9 cellular contexts compared by ENCODE assay signal in the genomic region with DNA sequence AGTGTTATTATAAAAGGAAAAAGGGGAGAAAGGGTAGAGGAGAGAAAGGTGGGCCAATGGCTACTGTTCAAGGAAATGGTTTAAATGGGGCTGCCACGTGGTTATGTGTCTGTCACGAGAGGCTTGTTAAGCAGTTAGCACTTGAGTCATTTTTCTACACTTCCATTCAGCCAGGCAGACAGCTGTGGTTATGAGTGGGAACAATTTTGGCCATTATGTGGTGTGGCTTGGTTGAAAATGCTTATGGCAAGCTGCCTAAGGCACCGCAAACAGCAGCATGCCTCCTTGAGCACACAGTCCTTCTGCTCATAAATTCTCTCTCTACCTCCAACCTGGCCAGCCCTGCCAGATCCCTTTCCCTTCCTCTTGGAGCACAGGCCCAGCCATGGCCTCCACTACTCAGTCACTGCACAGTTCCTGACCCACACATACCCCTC. TPM values are rescaled to one million over a fixed set of nuclear protein-coding genes. Genes with fewer than 3 reads are reported as not detected.
DNase-seq lines count a peak whose midpoint lies in the region; FAIRE-seq and TF ChIP-seq lines count a peak whose summit lies in the region.
"Had no signal": no experiment of that assay in that cellular context is flagged by ENCODE, and none has a peak within 500 bp of the region (broad histone marks: within the 10 kb centered on the region; RNA-seq: fewer than 3 reads in every experiment).

No MANE protein-coding gene starts in this region.

- H3K9me3 Mint-ChIP-seq in activated naive CD4-positive, alpha-beta T cell treated with anti-CD3 and anti-CD28 coated beads, Interleukin-2, amount 50 U/mL, for 24 hours, result no peaks in the 10 kb centered on the region
- H3K9me3 Mint-ChIP-seq: naive B cell had no signal

- H3K4me3 ChIP-seq in SK-N-SH (ENCODE audit: low read depth in 2 of 2, low read length in 1 of 2) (no peak overlapping the region), coronary artery (no peak overlapping the region)

- no peak overlapping the region for H3K4me2 ChIP-seq in SK-N-SH

- no peak overlapping the region for H3K9ac ChIP-seq in SK-N-SH

- no peak for TF ChIP-seq EP300 in SK-N-SH (IDR thresholded peaks at IDR 0.05; ENCODE audit: borderline replicate concordance in 1 of 2, low read depth in 1 of 2, low read length in 1 of 2)

- no peaks in the 10 kb centered on the region for H3K27me3 ChIP-seq in SK-N-SH (ENCODE audit: insufficient read depth)

- no peaks in the 10 kb centered on the region for H3K9me3 ChIP-seq in SK-N-SH

- H2AFZ ChIP-seq in SK-N-SH (ENCODE audit: low read depth), result no peak overlapping the region

- peaks cover 24 to 26% of the 10 kb centered on the region in 2 experiments for H3K36me3 ChIP-seq in SK-N-SH (replicated peaks in 1 of 2; ENCODE audit: control insufficient read depth in 1 of 2, insufficient read depth in 2 of 2, low read length in 1 of 2)

- H3K27ac Mint-ChIP-seq in activated naive CD4-positive, alpha-beta T cell treated with anti-CD3 and anti-CD28 coated beads, Interleukin-2, amount 50 U/mL, for 24 hours, result peak overlapping the region; percentile 82

- H3K79me2 ChIP-seq in SK-N-SH (ENCODE audit: insufficient read depth), result peaks cover 28% of the 10 kb centered on the region

- H3F3A ChIP-seq in SK-N-SH (replicated peaks; ENCODE audit: insufficient read depth), result peaks cover 14% of the 10 kb centered on the region

- no peak for FAIRE-seq in D721Med (lab: Jason Lieb, UNC)

- CTCF ChIA-PET in SK-N-SH (lab: Yijun Ruan, JAX), result interaction anchor here (2.0 to 5.3 kb wide), 3 partner anchors 11 to 582 kb away, joined by 4 to 49 read pairs (median 9); no protein-coding TSS in a partner anchor

- H3K4me1 Mint-ChIP-seq in activated naive CD4-positive, alpha-beta T cell treated with anti-CD3 and anti-CD28 coated beads, Interleukin-2, amount 50 U/mL, for 24 hours, result peaks cover 22% of the 10 kb centered on the region

- no peak for DNase-seq in activated naive CD4-positive, alpha-beta T cell treated with anti-CD3 and anti-CD28 coated beads, Interleukin-2, amount 50 U/mL, for 16 hours
- DNase-seq in NCI-H187 treated with DMSO at 0.1 percent for 48 hours (lab: John Stamatoyannopoulos, UW) (peak; percentile 54), amniotic epithelial cell (ENCODE audit: low read depth) (peak; percentile 14), superior temporal gyrus (ENCODE audit: extremely low spot score) (peak; percentile 67), D721Med (ENCODE audit: insufficient read length, low spot score) (no peak), SK-N-SH (no peak), coronary artery (ENCODE audit: low spot score) (no peak)
- DNase-seq: naive B cell had no signal

- H3K27me3 Mint-ChIP-seq in activated naive CD4-positive, alpha-beta T cell treated with anti-CD3 and anti-CD28 coated beads, Interleukin-2, amount 50 U/mL, for 24 hours, result no peaks in the 10 kb centered on the region
- H3K27me3 Mint-ChIP-seq: naive B cell had no signal

- no peak for TF ChIP-seq RAD21 in SK-N-SH (IDR thresholded peaks at IDR 0.05; ENCODE audit: low read length)

- 93% methylated on average over 3 of the region's 3 CpGs for WGBS in SK-N-SH (ENCODE audit: low lambda C conversion rate)

- H3K36me3 Mint-ChIP-seq in activated naive CD4-positive, alpha-beta T cell treated with anti-CD3 and anti-CD28 coated beads, Interleukin-2, amount 50 U/mL, for 24 hours, result peaks cover 14% of the 10 kb centered on the region

- no peaks in the 10 kb centered on the region for H4K20me1 ChIP-seq in SK-N-SH (ENCODE audit: insufficient read depth)

- POLR2A ChIA-PET in SK-N-SH (lab: Yijun Ruan, JAX), result no interaction called here

- TF ChIP-seq CTCF in D721Med (IDR thresholded peaks at IDR 0.05; ENCODE audit: insufficient read depth, missing control alignments) (no peak), SK-N-SH (IDR thresholded peaks at IDR 0.05) (no peak), coronary artery (IDR thresholded peaks at IDR 0.05) (no peak)

- no peak overlapping the region for H3K4me3 Mint-ChIP-seq in activated naive CD4-positive, alpha-beta T cell treated with anti-CD3 and anti-CD28 coated beads, Interleukin-2, amount 50 U/mL, for 24 hours

- peaks cover 5 to 13% of the 10 kb centered on the region in 2 experiments; a peak in 3 of 4 replicates for H3K4me1 ChIP-seq in SK-N-SH (ENCODE audit: control insufficient read depth in 1 of 2, insufficient read depth in 2 of 2, low read depth in 1 of 2, low read length in 1 of 2)

- no peaks in the 10 kb centered on the region for H3K9me2 ChIP-seq in SK-N-SH

- no peak overlapping the region for H3K27ac ChIP-seq in SK-N-SH (ENCODE audit: low read depth in 2 of 2, low read length in 1 of 2)
- H3K27ac ChIP-seq in coronary artery, result no peak overlapping the region

TF ChIP-seq in SK-N-SH, 30 proteins besides CTCF, POLR2A, EP300 and RAD21:
- TF ChIP-seq YY1 (IDR thresholded peaks at IDR 0.05; ENCODE audit: low read depth) (no peak), FOXM1 (IDR thresholded peaks at IDR 0.05; ENCODE audit: low read depth) (no peak), PBX3 (IDR thresholded peaks at IDR 0.05) (no peak), MXI1 (IDR thresholded peaks at IDR 0.05; ENCODE audit: low read depth, low read length) (no peak), RFX5 (IDR thresholded peaks at IDR 0.05; ENCODE audit: low read length) (no peak), RCOR1 (IDR thresholded peaks at IDR 0.05; ENCODE audit: low read length) (no peak), MAX (IDR thresholded peaks at IDR 0.05; ENCODE audit: low read depth) (no peak), NFIC (IDR thresholded peaks at IDR 0.05; ENCODE audit: borderline replicate concordance) (no peak), GABPA (IDR thresholded peaks at IDR 0.05; ENCODE audit: low read depth) (no peak), TCF12 (IDR thresholded peaks at IDR 0.05) (no peak), SMC3 (IDR thresholded peaks at IDR 0.05; ENCODE audit: low read depth, low read length) (no peak), EZH2phosphoT487 (IDR thresholded peaks at IDR 0.05; ENCODE audit: borderline replicate concordance, low read depth) (no peak)
- TF ChIP-seq, protein P1, sequence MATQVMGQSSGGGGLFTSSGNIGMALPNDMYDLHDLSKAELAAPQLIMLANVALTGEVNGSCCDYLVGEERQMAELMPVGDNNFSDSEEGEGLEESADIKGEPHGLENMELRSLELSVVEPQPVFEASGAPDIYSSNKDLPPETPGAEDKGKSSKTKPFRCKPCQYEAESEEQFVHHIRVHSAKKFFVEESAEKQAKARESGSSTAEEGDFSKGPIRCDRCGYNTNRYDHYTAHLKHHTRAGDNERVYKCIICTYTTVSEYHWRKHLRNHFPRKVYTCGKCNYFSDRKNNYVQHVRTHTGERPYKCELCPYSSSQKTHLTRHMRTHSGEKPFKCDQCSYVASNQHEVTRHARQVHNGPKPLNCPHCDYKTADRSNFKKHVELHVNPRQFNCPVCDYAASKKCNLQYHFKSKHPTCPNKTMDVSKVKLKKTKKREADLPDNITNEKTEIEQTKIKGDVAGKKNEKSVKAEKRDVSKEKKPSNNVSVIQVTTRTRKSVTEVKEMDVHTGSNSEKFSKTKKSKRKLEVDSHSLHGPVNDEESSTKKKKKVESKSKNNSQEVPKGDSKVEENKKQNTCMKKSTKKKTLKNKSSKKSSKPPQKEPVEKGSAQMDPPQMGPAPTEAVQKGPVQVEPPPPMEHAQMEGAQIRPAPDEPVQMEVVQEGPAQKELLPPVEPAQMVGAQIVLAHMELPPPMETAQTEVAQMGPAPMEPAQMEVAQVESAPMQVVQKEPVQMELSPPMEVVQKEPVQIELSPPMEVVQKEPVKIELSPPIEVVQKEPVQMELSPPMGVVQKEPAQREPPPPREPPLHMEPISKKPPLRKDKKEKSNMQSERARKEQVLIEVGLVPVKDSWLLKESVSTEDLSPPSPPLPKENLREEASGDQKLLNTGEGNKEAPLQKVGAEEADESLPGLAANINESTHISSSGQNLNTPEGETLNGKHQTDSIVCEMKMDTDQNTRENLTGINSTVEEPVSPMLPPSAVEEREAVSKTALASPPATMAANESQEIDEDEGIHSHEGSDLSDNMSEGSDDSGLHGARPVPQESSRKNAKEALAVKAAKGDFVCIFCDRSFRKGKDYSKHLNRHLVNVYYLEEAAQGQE (IDR thresholded peaks at IDR 0.05; ENCODE audit: low read depth, low read length), result no peak

RNA-seq across cellular contexts. Expression of gene SRM, which starts 3.2 kb away (rescaled TPM):
- 60.9 and 105 TPM in 2 replicates for polyA plus RNA-seq in SK-N-SH (2012; rRNA removed)
- polyA plus RNA-seq in SK-N-SH (2012; cell fraction: cytosol; rRNA removed), result 82.2 and 124 TPM in 2 replicates
- 61.2 and 80.1 TPM in 2 replicates for polyA plus RNA-seq in SK-N-SH (2012; cell fraction: nucleus; rRNA removed)

RNA-seq across cellular contexts. Expression of gene MASP2, which starts 15.9 kb away (rescaled TPM):
- polyA plus RNA-seq in SK-N-SH (2012; rRNA removed), result not detected in 2 replicates
- polyA plus RNA-seq in SK-N-SH (2012; cell fraction: cytosol; rRNA removed), result not detected in 2 replicates
- 0.05 and 0.21 TPM in 2 replicates for polyA plus RNA-seq in SK-N-SH (2012; cell fraction: nucleus; rRNA removed)

RNA-seq across cellular contexts. Expression of gene EXOSC10, which starts 36.7 kb away (rescaled TPM):
- polyA plus RNA-seq in SK-N-SH (2012; rRNA removed), result 62.5 and 79.8 TPM in 2 replicates
- 38.4 and 42.5 TPM in 2 replicates for polyA plus RNA-seq in SK-N-SH (2012; cell fraction: cytosol; rRNA removed)
- 151 and 225 TPM in 2 replicates for polyA plus RNA-seq in SK-N-SH (2012; cell fraction: nucleus; rRNA removed)

RNA-seq across cellular contexts. Expression of gene TARDBP, which starts 50.5 kb away (rescaled TPM):
- 156 and 207 TPM in 2 replicates for polyA plus RNA-seq in SK-N-SH (2012; rRNA removed)
- polyA plus RNA-seq in SK-N-SH (2012; cell fraction: cytosol; rRNA removed), result 151 and 217 TPM in 2 replicates
- 379 and 436 TPM in 2 replicates for polyA plus RNA-seq in SK-N-SH (2012; cell fraction: nucleus; rRNA removed)

Comparison
In these comparisons a context has a peak if more than half of its experiments do, and no peak if none do; other contexts are left out.
1. DNase-seq: peak in NCI-H187 treated with DMSO at 0.1 percent for 48 hours (single experiment), amniotic epithelial cell (single experiment) and superior temporal gyrus (single experiment); none in activated naive CD4-positive, alpha-beta T cell treated with anti-CD3 and anti-CD28 coated beads, Interleukin-2, amount 50 U/mL, for 16 hours (single experiment), D721Med (single experiment), SK-N-SH (single experiment) and coronary artery (single experiment).